In the genomic region with DNA sequence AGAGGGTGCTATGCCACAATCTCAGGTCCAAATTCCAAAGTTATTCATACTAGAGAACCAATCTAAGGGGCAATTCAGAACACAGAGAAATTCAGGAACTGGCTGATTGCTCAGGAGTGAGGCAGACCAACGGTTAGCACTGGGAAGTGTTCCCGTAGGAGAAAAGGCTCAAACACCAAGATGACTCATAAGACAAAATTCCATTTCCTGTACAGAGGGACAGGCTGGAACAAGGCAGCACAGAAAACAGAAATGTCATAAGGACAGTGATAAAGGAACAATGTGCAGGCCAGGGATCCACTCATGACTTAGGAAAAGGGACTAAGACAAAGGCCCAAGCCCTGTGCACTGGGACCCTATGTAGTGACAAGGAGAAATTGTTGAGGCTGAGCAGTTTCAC, we compare ENCODE assay signal across 9 cellular contexts. TPM values are rescaled to one million over a fixed set of nuclear protein-coding genes. Genes with fewer than 3 reads are reported as not detected.
DNase-seq lines count a peak whose midpoint lies in the region; ATAC-seq and TF ChIP-seq lines count a peak whose summit lies in the region.
"Had no signal": no experiment of that assay in that cellular context is flagged by ENCODE, and none has a peak within 500 bp of the region (broad histone marks: within the 10 kb centered on the region; RNA-seq: fewer than 3 reads in every experiment).

No MANE protein-coding gene starts in this region.

- TF ChIP-seq CTCF in retinal pigment epithelial cell (conservative IDR thresholded peaks at IDR 0.05; ENCODE audit: low read depth, low read length): no peak

- ATAC-seq in Right ventricle myocardium superior (ENCODE audit: poor library complexity) (peak; percentile 91), HG03432 (IDR thresholded peaks at IDR 0.05; ENCODE audit: unreplicated experiment) (no peak), GM18505 (IDR thresholded peaks at IDR 0.05; ENCODE audit: unreplicated experiment) (no peak), HG02763 (IDR thresholded peaks at IDR 0.05; ENCODE audit: unreplicated experiment) (no peak)

- no peak for TF ChIP-seq POLR2A in GM18505 (IDR thresholded peaks at IDR 0.05; ENCODE audit: borderline replicate concordance, extremely low read depth, insufficient read depth, insufficient read length)

- intact Hi-C loops in Right ventricle myocardium superior (cut with DNase I): no loop called here

- peak; percentile 88 for DNase-seq in DMS53 (lab: John Stamatoyannopoulos, UW)
- DNase-seq in T1000 (lab: John Stamatoyannopoulos, UW): peak; percentile 30
- no peak for DNase-seq in Right ventricle myocardium superior
- peak; percentile 70 for DNase-seq in retinal pigment epithelial cell (ENCODE audit: low read depth)
- no peak for DNase-seq in NCI-H2227 treated with DMSO at 0.1 percent for 48 hours (lab: John Stamatoyannopoulos, UW)
- DNase-seq: NCI-H1417 treated with DMSO at 0.1 percent for 48 hours had no signal

- no peak overlapping the region for H3K4me3 ChIP-seq in retinal pigment epithelial cell (ENCODE audit: low read length)

RNA-seq across cellular contexts. Expression of a gene that starts 54.2 kb away (rescaled TPM):
- 11.4 TPM for total RNA-seq in Right ventricle myocardium superior

Comparison
In these comparisons a context has a peak if more than half of its experiments do, and no peak if none do; other contexts are left out.
1. DNase-seq: peak in DMS53 (single experiment), T1000 (single experiment) and retinal pigment epithelial cell (single experiment); none in Right ventricle myocardium superior (single experiment) and NCI-H2227 treated with DMSO at 0.1 percent for 48 hours (single experiment).